1 cellular context compared by ENCODE assay signal in genomic region chr16:68331879-68332410, GRCh38.
TF ChIP-seq lines count a peak whose summit lies in the region.

No MANE protein-coding gene starts in this region.

TF ChIP-seq in IMR-90, 13 proteins besides CTCF, POLR2A, EP300 and RAD21 (continued from another document):
- no peak for TF ChIP-seq ELK1 (IDR thresholded peaks at IDR 0.05; ENCODE audit: borderline replicate concordance, low read depth, low read length)
- TF ChIP-seq CHD1 (IDR thresholded peaks at IDR 0.05; ENCODE audit: low read depth, low read length), result no peak
- no peak for TF ChIP-seq BHLHE40 (IDR thresholded peaks at IDR 0.05; ENCODE audit: low read depth, low read length)
- TF ChIP-seq MXI1 (IDR thresholded peaks at IDR 0.05; ENCODE audit: borderline replicate concordance, low read depth, low read length), result no peak
- TF ChIP-seq USF2 (IDR thresholded peaks at IDR 0.05; ENCODE audit: low read depth, low read length), result no peak
- no peak for TF ChIP-seq NFE2L2 (IDR thresholded peaks at IDR 0.05; ENCODE audit: low read depth, low read length)
- TF ChIP-seq MAZ (IDR thresholded peaks at IDR 0.05; ENCODE audit: borderline replicate concordance, low read depth, low read length), result no peak
- no peak for TF ChIP-seq SMC3 (IDR thresholded peaks at IDR 0.05; ENCODE audit: low read depth, low read length)
- no peak for TF ChIP-seq RCOR1 (IDR thresholded peaks at IDR 0.05; ENCODE audit: insufficient replicate concordance, low read length)
- TF ChIP-seq FOS (IDR thresholded peaks at IDR 0.05; ENCODE audit: low read depth, low read length), result no peak
